In the genomic region with DNA sequence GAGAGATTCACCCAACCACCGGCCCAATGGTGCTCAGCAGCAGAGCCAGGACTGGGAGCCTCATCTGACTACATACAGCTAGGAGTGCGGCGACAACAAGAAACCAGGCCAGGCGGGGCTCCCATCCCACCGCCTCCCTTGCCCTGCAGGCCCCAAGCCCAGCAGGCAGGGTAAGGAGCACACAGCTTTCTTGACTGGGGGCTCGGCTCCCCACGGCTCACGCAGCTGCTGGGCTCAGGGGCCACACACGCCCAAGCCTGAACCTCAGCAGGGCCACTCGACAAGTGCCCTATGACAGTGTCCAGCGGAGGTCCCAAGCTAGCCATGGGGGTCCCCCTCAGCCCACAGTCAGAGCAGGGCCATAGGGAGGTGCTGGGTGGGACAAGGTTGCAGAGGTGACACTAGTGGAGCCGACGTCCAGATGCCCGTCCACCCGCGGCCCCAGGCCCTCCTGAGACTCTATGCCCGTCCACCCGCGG, we compare ENCODE assay signal across 1 cellular context.
TF ChIP-seq lines count a peak whose summit lies in the region.

No MANE protein-coding gene starts in this region.

TF ChIP-seq in K562, 482 proteins besides CTCF, POLR2A, EP300 and RAD21 (continues in another document):
- TF ChIP-seq NFRKB (IDR thresholded peaks at IDR 0.05; ENCODE audit: low read depth) (peak; percentile 61; the same call in 1 of the 2 replicates), TCF7 (IDR thresholded peaks at IDR 0.05; ENCODE audit: borderline replicate concordance) (0 out of 2 replicates have a peak, but pooled peaks have one; percentile 5), HCFC1 (IDR thresholded peaks at IDR 0.05; ENCODE audit: low read depth, low read length) (no peak), E2F3 (CRISPR knock-in tag; IDR thresholded peaks at IDR 0.05) (peak; percentile 7; the same call in 1 of the 2 replicates), MTA3 (IDR thresholded peaks at IDR 0.05; ENCODE audit: borderline replicate concordance) (no peak), SMARCA5 (IDR thresholded peaks at IDR 0.05) (peak; percentile 69; the same call in 1 of the 2 replicates), ZNF12 (CRISPR knock-in tag; IDR thresholded peaks at IDR 0.05) (no peak), ZNF695 (CRISPR knock-in tag; IDR thresholded peaks at IDR 0.05) (no peak), SIX5 (IDR thresholded peaks at IDR 0.05; ENCODE audit: borderline replicate concordance in 1 of 2, insufficient read depth in 1 of 2, low read depth in 1 of 2, low read length in 2 of 2) (no peak), RAD51 (IDR thresholded peaks at IDR 0.05; ENCODE audit: borderline replicate concordance, low read depth) (no peak), SMARCA4 (IDR thresholded peaks at IDR 0.05) (no peak), ZNF583 (CRISPR knock-in tag; IDR thresholded peaks at IDR 0.05) (no peak), ZNF146 (CRISPR knock-in tag; IDR thresholded peaks at IDR 0.05; ENCODE audit: unreplicated experiment) (no peak), JUNB (CRISPR knock-in tag; conservative IDR thresholded peaks at IDR 0.05) (no peak), ZNF121 (CRISPR knock-in tag; conservative IDR thresholded peaks at IDR 0.05) (no peak), ZNF263 (CRISPR knock-in tag; IDR thresholded peaks at IDR 0.05; ENCODE audit: borderline replicate concordance) (peak; percentile 17; the same call in 1 of the 2 replicates), LCOR (CRISPR knock-in tag; IDR thresholded peaks at IDR 0.05) (no peak)
- TF ChIP-seq, protein P1, sequence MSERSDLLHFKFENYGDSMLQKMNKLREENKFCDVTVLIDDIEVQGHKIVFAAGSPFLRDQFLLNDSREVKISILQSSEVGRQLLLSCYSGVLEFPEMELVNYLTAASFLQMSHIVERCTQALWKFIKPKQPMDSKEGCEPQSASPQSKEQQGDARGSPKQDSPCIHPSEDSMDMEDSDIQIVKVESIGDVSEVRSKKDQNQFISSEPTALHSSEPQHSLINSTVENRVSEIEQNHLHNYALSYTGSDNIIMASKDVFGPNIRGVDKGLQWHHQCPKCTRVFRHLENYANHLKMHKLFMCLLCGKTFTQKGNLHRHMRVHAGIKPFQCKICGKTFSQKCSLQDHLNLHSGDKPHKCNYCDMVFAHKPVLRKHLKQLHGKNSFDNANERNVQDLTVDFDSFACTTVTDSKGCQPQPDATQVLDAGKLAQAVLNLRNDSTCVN (CRISPR knock-in tag; IDR thresholded peaks at IDR 0.05) = no peak
- TF ChIP-seq, protein P2, sequence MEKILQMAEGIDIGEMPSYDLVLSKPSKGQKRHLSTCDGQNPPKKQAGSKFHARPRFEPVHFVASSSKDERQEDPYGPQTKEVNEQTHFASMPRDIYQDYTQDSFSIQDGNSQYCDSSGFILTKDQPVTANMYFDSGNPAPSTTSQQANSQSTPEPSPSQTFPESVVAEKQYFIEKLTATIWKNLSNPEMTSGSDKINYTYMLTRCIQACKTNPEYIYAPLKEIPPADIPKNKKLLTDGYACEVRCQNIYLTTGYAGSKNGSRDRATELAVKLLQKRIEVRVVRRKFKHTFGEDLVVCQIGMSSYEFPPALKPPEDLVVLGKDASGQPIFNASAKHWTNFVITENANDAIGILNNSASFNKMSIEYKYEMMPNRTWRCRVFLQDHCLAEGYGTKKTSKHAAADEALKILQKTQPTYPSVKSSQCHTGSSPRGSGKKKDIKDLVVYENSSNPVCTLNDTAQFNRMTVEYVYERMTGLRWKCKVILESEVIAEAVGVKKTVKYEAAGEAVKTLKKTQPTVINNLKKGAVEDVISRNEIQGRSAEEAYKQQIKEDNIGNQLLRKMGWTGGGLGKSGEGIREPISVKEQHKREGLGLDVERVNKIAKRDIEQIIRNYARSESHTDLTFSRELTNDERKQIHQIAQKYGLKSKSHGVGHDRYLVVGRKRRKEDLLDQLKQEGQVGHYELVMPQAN (IDR thresholded peaks at IDR 0.05; ENCODE audit: borderline replicate concordance) = no peak
- TF ChIP-seq, protein P3, sequence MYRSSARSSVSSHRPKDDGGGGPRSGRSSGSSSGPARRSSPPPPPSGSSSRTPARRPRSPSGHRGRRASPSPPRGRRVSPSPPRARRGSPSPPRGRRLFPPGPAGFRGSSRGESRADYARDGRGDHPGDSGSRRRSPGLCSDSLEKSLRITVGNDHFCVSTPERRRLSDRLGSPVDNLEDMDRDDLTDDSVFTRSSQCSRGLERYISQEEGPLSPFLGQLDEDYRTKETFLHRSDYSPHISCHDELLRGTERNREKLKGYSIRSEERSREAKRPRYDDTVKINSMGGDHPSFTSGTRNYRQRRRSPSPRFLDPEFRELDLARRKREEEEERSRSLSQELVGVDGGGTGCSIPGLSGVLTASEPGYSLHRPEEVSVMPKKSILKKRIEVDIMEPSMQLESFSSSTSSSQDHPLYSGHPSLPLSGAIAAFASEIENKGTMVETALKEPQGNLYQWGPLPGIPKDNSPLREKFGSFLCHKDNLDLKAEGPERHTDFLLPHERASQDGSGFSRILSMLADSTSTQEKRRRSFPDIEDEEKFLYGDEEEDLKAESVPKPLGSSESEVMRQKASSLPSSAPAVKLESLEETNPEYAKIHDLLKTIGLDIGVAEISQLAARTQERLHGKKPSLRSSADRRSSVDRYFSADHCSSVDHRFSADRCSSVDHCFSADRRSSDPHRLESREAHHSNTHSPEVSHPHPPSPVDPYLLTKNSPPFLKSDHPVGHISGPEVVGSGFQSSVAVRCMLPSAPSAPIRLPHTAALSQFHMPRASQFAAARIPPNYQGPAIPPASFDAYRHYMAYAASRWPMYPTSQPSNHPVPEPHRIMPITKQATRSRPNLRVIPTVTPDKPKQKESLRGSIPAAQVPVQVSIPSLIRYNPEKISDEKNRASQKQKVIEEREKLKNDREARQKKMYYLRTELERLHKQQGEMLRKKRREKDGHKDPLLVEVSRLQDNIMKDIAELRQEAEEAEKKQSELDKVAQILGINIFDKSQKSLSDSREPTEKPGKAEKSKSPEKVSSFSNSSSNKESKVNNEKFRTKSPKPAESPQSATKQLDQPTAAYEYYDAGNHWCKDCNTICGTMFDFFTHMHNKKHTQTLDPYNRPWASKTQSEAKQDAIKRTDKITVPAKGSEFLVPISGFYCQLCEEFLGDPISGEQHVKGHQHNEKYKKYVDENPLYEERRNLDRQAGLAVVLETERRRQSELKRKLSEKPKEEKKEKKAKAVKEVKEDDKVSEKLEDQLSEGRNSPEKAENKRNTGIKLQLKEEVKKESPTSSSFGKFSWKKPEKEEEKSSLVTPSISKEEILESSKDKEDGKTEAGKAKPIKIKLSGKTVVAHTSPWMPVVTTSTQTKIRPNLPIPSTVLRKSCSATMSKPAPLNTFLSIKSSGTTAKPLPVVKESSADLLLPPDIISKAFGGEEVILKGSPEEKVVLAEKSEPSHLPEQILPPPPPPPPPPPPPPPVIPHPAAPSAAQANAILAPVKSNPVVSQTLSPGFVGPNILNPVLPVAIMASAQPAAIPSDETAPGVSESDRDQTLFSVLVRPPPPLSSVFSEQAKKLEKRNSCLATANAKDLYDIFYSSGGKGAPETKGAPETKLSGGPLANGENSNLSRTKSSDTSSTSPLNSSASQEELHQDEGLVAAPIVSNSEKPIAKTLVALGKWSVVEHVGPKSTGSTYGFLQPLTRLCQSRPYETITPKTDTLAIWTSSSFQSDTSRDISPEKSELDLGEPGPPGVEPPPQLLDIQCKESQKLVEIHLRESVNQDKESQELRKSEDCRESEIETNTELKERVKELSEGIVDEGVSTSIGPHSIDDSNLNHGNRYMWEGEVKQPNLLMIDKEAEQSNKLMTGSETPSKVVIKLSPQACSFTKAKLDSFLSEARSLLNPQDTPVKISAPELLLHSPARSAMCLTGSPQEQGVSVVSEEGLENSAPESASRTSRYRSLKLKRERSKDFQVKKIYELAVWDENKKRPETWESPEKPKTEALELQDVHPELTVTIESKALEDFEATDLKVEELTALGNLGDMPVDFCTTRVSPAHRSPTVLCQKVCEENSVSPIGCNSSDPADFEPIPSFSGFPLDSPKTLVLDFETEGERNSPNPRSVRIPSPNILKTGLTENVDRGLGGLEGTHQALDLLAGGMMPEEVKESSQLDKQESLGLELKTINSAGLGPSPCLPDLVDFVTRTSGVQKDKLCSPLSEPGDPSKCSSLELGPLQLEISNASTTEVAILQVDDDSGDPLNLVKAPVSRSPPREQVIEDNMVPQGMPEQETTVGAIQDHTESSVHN (IDR thresholded peaks at IDR 0.05; ENCODE audit: borderline replicate concordance in 1 of 2, low read depth in 1 of 2) = no peak
- TF ChIP-seq, protein P4, sequence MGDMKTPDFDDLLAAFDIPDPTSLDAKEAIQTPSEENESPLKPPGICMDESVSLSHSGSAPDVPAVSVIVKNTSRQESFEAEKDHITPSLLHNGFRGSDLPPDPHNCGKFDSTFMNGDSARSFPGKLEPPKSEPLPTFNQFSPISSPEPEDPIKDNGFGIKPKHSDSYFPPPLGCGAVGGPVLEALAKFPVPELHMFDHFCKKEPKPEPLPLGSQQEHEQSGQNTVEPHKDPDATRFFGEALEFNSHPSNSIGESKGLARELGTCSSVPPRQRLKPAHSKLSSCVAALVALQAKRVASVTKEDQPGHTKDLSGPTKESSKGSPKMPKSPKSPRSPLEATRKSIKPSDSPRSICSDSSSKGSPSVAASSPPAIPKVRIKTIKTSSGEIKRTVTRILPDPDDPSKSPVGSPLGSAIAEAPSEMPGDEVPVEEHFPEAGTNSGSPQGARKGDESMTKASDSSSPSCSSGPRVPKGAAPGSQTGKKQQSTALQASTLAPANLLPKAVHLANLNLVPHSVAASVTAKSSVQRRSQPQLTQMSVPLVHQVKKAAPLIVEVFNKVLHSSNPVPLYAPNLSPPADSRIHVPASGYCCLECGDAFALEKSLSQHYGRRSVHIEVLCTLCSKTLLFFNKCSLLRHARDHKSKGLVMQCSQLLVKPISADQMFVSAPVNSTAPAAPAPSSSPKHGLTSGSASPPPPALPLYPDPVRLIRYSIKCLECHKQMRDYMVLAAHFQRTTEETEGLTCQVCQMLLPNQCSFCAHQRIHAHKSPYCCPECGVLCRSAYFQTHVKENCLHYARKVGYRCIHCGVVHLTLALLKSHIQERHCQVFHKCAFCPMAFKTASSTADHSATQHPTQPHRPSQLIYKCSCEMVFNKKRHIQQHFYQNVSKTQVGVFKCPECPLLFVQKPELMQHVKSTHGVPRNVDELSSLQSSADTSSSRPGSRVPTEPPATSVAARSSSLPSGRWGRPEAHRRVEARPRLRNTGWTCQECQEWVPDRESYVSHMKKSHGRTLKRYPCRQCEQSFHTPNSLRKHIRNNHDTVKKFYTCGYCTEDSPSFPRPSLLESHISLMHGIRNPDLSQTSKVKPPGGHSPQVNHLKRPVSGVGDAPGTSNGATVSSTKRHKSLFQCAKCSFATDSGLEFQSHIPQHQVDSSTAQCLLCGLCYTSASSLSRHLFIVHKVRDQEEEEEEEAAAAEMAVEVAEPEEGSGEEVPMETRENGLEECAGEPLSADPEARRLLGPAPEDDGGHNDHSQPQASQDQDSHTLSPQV (IDR thresholded peaks at IDR 0.05) = no peak
- TF ChIP-seq, protein P5, sequence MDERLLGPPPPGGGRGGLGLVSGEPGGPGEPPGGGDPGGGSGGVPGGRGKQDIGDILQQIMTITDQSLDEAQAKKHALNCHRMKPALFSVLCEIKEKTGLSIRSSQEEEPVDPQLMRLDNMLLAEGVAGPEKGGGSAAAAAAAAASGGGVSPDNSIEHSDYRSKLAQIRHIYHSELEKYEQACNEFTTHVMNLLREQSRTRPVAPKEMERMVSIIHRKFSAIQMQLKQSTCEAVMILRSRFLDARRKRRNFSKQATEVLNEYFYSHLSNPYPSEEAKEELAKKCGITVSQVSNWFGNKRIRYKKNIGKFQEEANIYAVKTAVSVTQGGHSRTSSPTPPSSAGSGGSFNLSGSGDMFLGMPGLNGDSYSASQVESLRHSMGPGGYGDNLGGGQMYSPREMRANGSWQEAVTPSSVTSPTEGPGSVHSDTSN (CRISPR knock-in tag; IDR thresholded peaks at IDR 0.05; ENCODE audit: low read depth) = no peak
- TF ChIP-seq, protein P5 (tag; conservative IDR thresholded peaks at IDR 0.05; ENCODE audit: low read depth) = no peak
- TF ChIP-seq, protein P6, sequence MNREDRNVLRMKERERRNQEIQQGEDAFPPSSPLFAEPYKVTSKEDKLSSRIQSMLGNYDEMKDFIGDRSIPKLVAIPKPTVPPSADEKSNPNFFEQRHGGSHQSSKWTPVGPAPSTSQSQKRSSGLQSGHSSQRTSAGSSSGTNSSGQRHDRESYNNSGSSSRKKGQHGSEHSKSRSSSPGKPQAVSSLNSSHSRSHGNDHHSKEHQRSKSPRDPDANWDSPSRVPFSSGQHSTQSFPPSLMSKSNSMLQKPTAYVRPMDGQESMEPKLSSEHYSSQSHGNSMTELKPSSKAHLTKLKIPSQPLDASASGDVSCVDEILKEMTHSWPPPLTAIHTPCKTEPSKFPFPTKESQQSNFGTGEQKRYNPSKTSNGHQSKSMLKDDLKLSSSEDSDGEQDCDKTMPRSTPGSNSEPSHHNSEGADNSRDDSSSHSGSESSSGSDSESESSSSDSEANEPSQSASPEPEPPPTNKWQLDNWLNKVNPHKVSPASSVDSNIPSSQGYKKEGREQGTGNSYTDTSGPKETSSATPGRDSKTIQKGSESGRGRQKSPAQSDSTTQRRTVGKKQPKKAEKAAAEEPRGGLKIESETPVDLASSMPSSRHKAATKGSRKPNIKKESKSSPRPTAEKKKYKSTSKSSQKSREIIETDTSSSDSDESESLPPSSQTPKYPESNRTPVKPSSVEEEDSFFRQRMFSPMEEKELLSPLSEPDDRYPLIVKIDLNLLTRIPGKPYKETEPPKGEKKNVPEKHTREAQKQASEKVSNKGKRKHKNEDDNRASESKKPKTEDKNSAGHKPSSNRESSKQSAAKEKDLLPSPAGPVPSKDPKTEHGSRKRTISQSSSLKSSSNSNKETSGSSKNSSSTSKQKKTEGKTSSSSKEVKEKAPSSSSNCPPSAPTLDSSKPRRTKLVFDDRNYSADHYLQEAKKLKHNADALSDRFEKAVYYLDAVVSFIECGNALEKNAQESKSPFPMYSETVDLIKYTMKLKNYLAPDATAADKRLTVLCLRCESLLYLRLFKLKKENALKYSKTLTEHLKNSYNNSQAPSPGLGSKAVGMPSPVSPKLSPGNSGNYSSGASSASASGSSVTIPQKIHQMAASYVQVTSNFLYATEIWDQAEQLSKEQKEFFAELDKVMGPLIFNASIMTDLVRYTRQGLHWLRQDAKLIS (CRISPR knock-in tag; IDR thresholded peaks at IDR 0.05) = 0 out of 2 replicates have a peak, but pooled peaks have one; percentile 32
